ENCODE assay signal across 15 cellular contexts in genomic region chr12:87233636-87234035, GRCh38.
"Had no signal": no experiment of that assay in that cellular context is flagged by ENCODE, and none has a peak within 500 bp of the region (broad histone marks: within the 10 kb centered on the region; RNA-seq: fewer than 3 reads in every experiment).

No MANE protein-coding gene starts in this region.

- H3K4me3 ChIP-seq: coronary artery, tibial nerve had no signal

- H3K27ac ChIP-seq: coronary artery, neutrophil, tibial nerve had no signal

- DNase-seq: activated B cell treated with CpG ODN at 0.5 μM for 24 hours; activated CD4-positive, alpha-beta memory T cell treated with anti-CD3 and anti-CD28 coated beads for 36 hours; activated CD4-positive, alpha-beta T cell treated with anti-CD3 and anti-CD28 coated beads for 4 hours; activated gamma-delta T cell treated with Interleukin-2 at 50 U/mL for 16 hours; activated T-cell treated with anti-CD3 and anti-CD28 coated beads for 4 hours; central memory CD4-positive, alpha-beta T cell; immature natural killer cell; mesendoderm; natural killer cell; stimulated activated naive CD8-positive, alpha-beta T cell treated with anti-CD3 and anti-CD28 coated beads, Interleukin-15, Interleukin-2, amounts not matched to agents 100 U/mL and 50 U/mL, for 24 hours; T-cell had no signal

- ATAC-seq: activated naive CD4-positive, alpha-beta T cell treated with anti-CD3 and anti-CD28 coated beads, Interleukin-2, amount 50 U/mL, for 72 hours; natural killer cell; stimulated activated naive CD8-positive, alpha-beta T cell treated with anti-CD3 and anti-CD28 coated beads, Interleukin-15, Interleukin-2, amounts not matched to agents 100 U/mL and 50 U/mL, for 24 hours; T-cell had no signal

- H3K27me3 ChIP-seq: neutrophil, tibial nerve had no signal

- H3K36me3 ChIP-seq: neutrophil, tibial nerve had no signal
